1 cellular context compared by ENCODE assay signal in the genomic region with DNA sequence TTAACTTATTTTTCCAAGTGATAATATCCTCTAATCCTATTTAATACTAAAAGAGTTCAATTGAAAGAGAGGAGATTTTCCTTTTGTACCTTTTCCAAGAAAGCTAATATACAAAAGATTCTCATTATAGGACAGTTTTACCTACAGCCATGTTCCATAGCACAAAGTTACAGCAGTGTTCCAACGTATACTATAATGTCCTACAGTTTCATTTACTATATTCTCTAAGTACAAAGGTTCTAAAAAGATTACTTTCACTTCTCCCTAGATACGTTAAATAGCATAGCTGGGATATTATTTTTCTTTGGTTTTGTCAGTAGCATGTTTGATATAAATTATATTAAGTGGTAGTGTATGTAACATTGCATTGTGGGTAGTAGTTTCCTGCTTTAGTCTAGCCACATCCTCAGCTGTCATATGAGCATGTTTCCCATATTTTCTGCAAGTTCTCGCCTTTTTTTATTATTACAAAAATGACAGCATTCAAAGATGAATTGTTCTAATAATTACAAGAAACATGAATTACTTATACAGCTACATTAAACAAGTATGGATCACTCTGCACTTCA.
TF ChIP-seq lines count a peak whose summit lies in the region.

No MANE protein-coding gene starts in this region.

TF ChIP-seq in GM23338, 12 proteins besides CTCF, POLR2A, EP300 and RAD21:
- TF ChIP-seq, protein P1, sequence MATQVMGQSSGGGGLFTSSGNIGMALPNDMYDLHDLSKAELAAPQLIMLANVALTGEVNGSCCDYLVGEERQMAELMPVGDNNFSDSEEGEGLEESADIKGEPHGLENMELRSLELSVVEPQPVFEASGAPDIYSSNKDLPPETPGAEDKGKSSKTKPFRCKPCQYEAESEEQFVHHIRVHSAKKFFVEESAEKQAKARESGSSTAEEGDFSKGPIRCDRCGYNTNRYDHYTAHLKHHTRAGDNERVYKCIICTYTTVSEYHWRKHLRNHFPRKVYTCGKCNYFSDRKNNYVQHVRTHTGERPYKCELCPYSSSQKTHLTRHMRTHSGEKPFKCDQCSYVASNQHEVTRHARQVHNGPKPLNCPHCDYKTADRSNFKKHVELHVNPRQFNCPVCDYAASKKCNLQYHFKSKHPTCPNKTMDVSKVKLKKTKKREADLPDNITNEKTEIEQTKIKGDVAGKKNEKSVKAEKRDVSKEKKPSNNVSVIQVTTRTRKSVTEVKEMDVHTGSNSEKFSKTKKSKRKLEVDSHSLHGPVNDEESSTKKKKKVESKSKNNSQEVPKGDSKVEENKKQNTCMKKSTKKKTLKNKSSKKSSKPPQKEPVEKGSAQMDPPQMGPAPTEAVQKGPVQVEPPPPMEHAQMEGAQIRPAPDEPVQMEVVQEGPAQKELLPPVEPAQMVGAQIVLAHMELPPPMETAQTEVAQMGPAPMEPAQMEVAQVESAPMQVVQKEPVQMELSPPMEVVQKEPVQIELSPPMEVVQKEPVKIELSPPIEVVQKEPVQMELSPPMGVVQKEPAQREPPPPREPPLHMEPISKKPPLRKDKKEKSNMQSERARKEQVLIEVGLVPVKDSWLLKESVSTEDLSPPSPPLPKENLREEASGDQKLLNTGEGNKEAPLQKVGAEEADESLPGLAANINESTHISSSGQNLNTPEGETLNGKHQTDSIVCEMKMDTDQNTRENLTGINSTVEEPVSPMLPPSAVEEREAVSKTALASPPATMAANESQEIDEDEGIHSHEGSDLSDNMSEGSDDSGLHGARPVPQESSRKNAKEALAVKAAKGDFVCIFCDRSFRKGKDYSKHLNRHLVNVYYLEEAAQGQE (IDR thresholded peaks at IDR 0.05; ENCODE audit: unreplicated experiment), result no peak
- TF ChIP-seq JUNB (IDR thresholded peaks at IDR 0.05; ENCODE audit: unreplicated experiment), result no peak
- TF ChIP-seq NANOG (IDR thresholded peaks at IDR 0.05; ENCODE audit: borderline replicate concordance), result no peak
- no peak for TF ChIP-seq ZNF114 (CRISPR knock-in tag; IDR thresholded peaks at IDR 0.05)
- no peak for TF ChIP-seq ZNF331 (CRISPR knock-in tag; IDR thresholded peaks at IDR 0.05; ENCODE audit: low read depth)
- TF ChIP-seq EZH2 (IDR thresholded peaks at IDR 0.05; ENCODE audit: low read depth, unreplicated experiment), result no peak
- no peak for TF ChIP-seq STAT1 (IDR thresholded peaks at IDR 0.05; ENCODE audit: unreplicated experiment)
- TF ChIP-seq, protein P2, sequence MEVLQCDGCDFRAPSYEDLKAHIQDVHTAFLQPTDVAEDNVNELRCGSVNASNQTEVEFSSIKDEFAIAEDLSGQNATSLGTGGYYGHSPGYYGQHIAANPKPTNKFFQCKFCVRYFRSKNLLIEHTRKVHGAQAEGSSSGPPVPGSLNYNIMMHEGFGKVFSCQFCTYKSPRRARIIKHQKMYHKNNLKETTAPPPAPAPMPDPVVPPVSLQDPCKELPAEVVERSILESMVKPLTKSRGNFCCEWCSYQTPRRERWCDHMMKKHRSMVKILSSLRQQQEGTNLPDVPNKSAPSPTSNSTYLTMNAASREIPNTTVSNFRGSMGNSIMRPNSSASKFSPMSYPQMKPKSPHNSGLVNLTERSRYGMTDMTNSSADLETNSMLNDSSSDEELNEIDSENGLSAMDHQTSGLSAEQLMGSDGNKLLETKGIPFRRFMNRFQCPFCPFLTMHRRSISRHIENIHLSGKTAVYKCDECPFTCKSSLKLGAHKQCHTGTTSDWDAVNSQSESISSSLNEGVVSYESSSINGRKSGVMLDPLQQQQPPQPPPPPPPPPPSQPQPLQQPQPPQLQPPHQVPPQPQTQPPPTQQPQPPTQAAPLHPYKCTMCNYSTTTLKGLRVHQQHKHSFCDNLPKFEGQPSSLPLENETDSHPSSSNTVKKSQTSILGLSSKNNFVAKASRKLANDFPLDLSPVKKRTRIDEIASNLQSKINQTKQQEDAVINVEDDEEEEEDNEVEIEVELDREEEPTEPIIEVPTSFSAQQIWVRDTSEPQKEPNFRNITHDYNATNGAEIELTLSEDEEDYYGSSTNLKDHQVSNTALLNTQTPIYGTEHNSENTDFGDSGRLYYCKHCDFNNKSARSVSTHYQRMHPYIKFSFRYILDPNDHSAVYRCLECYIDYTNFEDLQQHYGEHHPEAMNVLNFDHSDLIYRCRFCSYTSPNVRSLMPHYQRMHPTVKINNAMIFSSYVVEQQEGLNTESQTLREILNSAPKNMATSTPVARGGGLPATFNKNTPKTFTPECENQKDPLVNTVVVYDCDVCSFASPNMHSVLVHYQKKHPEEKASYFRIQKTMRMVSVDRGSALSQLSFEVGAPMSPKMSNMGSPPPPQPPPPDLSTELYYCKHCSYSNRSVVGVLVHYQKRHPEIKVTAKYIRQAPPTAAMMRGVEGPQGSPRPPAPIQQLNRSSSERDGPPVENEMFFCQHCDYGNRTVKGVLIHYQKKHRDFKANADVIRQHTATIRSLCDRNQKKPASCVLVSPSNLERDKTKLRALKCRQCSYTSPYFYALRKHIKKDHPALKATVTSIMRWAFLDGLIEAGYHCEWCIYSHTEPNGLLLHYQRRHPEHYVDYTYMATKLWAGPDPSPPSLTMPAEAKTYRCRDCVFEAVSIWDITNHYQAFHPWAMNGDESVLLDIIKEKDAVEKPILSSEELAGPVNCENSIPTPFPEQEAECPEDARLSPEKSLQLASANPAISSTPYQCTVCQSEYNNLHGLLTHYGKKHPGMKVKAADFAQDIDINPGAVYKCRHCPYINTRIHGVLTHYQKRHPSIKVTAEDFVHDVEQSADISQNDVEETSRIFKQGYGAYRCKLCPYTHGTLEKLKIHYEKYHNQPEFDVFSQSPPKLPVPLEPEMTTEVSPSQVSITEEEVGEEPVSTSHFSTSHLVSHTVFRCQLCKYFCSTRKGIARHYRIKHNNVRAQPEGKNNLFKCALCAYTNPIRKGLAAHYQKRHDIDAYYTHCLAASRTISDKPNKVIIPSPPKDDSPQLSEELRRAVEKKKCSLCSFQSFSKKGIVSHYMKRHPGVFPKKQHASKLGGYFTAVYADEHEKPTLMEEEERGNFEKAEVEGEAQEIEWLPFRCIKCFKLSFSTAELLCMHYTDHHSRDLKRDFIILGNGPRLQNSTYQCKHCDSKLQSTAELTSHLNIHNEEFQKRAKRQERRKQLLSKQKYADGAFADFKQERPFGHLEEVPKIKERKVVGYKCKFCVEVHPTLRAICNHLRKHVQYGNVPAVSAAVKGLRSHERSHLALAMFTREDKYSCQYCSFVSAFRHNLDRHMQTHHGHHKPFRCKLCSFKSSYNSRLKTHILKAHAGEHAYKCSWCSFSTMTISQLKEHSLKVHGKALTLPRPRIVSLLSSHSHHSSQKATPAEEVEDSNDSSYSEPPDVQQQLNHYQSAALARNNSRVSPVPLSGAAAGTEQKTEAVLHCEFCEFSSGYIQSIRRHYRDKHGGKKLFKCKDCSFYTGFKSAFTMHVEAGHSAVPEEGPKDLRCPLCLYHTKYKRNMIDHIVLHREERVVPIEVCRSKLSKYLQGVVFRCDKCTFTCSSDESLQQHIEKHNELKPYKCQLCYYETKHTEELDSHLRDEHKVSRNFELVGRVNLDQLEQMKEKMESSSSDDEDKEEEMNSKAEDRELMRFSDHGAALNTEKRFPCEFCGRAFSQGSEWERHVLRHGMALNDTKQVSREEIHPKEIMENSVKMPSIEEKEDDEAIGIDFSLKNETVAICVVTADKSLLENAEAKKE (CRISPR knock-in tag; IDR thresholded peaks at IDR 0.05), result no peak
- TF ChIP-seq EZH2phosphoT487 (IDR thresholded peaks at IDR 0.05; ENCODE audit: unreplicated experiment), result no peak
- no peak for TF ChIP-seq POLR2AphosphoS5 (IDR thresholded peaks at IDR 0.05; ENCODE audit: low read depth)
- TF ChIP-seq CREB1 (CRISPR knock-in tag; IDR thresholded peaks at IDR 0.05; ENCODE audit: low read depth), result no peak
